ENCODE assay signal across 7 cellular contexts in the genomic region with DNA sequence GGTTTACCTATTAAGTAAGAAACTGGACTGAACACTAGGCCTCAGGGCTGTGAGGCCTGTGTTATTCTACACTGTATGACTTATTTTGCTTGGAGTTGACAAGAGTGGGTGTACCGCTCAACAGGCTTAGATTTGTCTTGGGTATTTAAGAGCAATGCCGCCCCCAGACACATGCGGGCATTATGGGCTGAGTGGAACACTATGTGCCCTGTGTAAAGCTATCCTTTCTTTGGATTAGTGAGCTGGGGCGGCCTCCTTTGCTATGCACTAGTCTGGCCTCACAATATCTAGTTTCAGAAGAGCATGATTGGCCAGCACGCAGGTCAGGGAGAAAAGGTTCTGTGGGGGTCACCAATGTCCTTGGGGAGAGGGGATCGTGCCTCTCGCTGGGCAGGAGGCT.
"Had no signal": no experiment of that assay in that cellular context is flagged by ENCODE, and none has a peak within 500 bp of the region (broad histone marks: within the 10 kb centered on the region; RNA-seq: fewer than 3 reads in every experiment).

No MANE protein-coding gene starts in this region.

- ATAC-seq: HCT116, K562 had no signal

- H2AFZ ChIP-seq: GM23248 had no signal

- H3K9ac ChIP-seq: GM23248 had no signal

- H3K36me3 ChIP-seq: HAP-1 had no signal

- H3K4me3 ChIP-seq: GM23248, HAP-1, K562 had no signal

- H3K9me3 ChIP-seq: HAP-1 had no signal

- DNase-seq: GM23248, GOT3, H7, IMR-90 had no signal

- H3K4me1 ChIP-seq: HAP-1 had no signal

- H3K27ac ChIP-seq: GM23248 had no signal
